26 cellular contexts compared by ENCODE assay signal in genomic region chr12:10393291-10393690, GRCh38. TPM values are rescaled to one million over a fixed set of nuclear protein-coding genes. Genes with fewer than 3 reads are reported as not detected.
DNase-seq lines count a peak whose midpoint lies in the region; ATAC-seq and TF ChIP-seq lines count a peak whose summit lies in the region.
"Had no signal": no experiment of that assay in that cellular context is flagged by ENCODE, and none has a peak within 500 bp of the region (broad histone marks: within the 10 kb centered on the region; RNA-seq: fewer than 3 reads in every experiment).

No MANE protein-coding gene starts in this region.

- POLR2A ChIA-PET in T-cell (lab: Charles Lee) = interaction anchor here (0.6 to 1.5 kb wide), 2 partner anchors 179 to 180 kb away, joined by 3 to 5 read pairs; partner anchors contain the start of gene GABARAPL1 (in 1 of the 2)

- peaks cover 20 to 50% (median 41%) of the 10 kb centered on the region in 3 donors for H3K4me1 Mint-ChIP-seq in T-cell
- H3K4me1 Mint-ChIP-seq in memory B cell = peaks cover 14% of the 10 kb centered on the region

- no peak for TF ChIP-seq CTCF in HL-60 (IDR thresholded peaks at IDR 0.05; ENCODE audit: insufficient read depth, low read length)

- peak overlapping the region; percentile 50 to 83 for H3K27ac Mint-ChIP-seq in T-cell
- peak overlapping the region; percentile 98 for H3K27ac Mint-ChIP-seq in memory B cell
- H3K27ac Mint-ChIP-seq: H9 had no signal

- H3K27me3 Mint-ChIP-seq in T-cell (peaks cover 8 to 15% of the 10 kb centered on the region in 2 donors), memory B cell (peaks cover 2% of the 10 kb centered on the region)

- ATAC-seq in T-cell (replicated peaks in 1 of 4) (no peak), memory B cell (ENCODE audit: low read depth) (no peak), HG03565 (IDR thresholded peaks at IDR 0.05; ENCODE audit: unreplicated experiment) (no peak)
- ATAC-seq: SK-N-SH treated with all-trans-retinoic acid at 6 μM for 48 hours had no signal

- H3K9me3 Mint-ChIP-seq in T-cell = no peaks in the 10 kb centered on the region
- no peaks in the 10 kb centered on the region for H3K9me3 Mint-ChIP-seq in memory B cell
- H3K9me3 Mint-ChIP-seq: H9 had no signal

- DNase-seq in NCI-H2029 (lab: John Stamatoyannopoulos, UW) = peak; percentile 27
- no peak for DNase-seq in NCI-H2029 treated with DMSO at 0.1 percent for 48 hours (lab: John Stamatoyannopoulos, UW)
- no peak for DNase-seq in HL-60 (ENCODE audit: low read depth in 1 of 2, low spot score in 1 of 2)
- no peak for DNase-seq in T-cell
- no peak for DNase-seq in memory B cell (ENCODE audit: low spot score in 2 of 2)
- DNase-seq in foreskin melanocyte = no peak
- no peak for DNase-seq in mucosa of gallbladder (ENCODE audit: low spot score)
- DNase-seq: activated CD4-positive, alpha-beta T cell treated with anti-CD3 and anti-CD28 coated beads, Interleukin-2, amount 50 U/mL, for 1 hour; activated CD8-positive, alpha-beta memory T cell treated with anti-CD3 and anti-CD28 coated beads, Interleukin-2, amount 50 U/mL, for 48 hours; adrenal gland; BE2C; brain microvascular endothelial cell; effector CD8-positive, alpha-beta T cell; H9; mesendoderm; NCI-H2171; small intestine; stimulated activated CD4-positive, alpha-beta T cell treated with anti-CD3 and anti-CD28 coated beads, Interleukin-1b, Interleukin-23, amount 100 ng/mL, for 48 hours had no signal

- no peak overlapping the region for H3K4me3 Mint-ChIP-seq in T-cell
- H3K4me3 Mint-ChIP-seq in memory B cell = no peak overlapping the region
- H3K4me3 Mint-ChIP-seq: H9 had no signal

- H3K27me3 ChIP-seq in HL-60 (ENCODE audit: insufficient read depth, poor library complexity, severe bottlenecking) = no peaks in the 10 kb centered on the region
- H3K27me3 ChIP-seq: adrenal gland, brain microvascular endothelial cell, esophagus muscularis mucosa, hepatocyte had no signal

- peaks cover 3% of the 10 kb centered on the region for H3K36me3 Mint-ChIP-seq in T-cell
- no peaks in the 10 kb centered on the region for H3K36me3 Mint-ChIP-seq in memory B cell

- CTCF ChIA-PET in T-cell (lab: Charles Lee) = interaction anchor here (0.5 to 1.0 kb wide), 3 partner anchors 16 to 581 kb away, joined by 3 to 5 read pairs (median 5); partner anchors contain the start of genes KLRC4 (in 1 of the 2) and MAGOHB (in 1 of the 2)

- peak overlapping the region; percentile 48 for H3K27ac ChIP-seq in HL-60 (replicated peaks)
- H3K27ac ChIP-seq: adrenal gland, esophagus muscularis mucosa, hepatocyte had no signal

- no peak overlapping the region for H3K4me3 ChIP-seq in HL-60 (replicated peaks; ENCODE audit: insufficient read depth, low read length)
- H3K4me3 ChIP-seq: adrenal gland, esophagus muscularis mucosa, hepatocyte had no signal

RNA-seq across cellular contexts. Expression of gene KLRK1, which starts 3.5 kb away (rescaled TPM):
- total RNA-seq in T-cell (100 to 1,000 TPM in 4 of 5 donors, 10 to 100 TPM in 1; 74.5 to 162 (median 141) TPM), mucosa of gallbladder (5.0 TPM)
- total RNA-seq: A172, H9, hepatocyte, renal cortical epithelial cell had no signal

RNA-seq across cellular contexts. Expression of gene KLRC4, which starts 16.3 kb away (rescaled TPM):
- total RNA-seq in T-cell (10 to 100 TPM in 3 of 5 donors, 1 to 10 TPM in 2; 7.1 to 27.1 (median 17.3) TPM), mucosa of gallbladder (1.1 TPM)
- total RNA-seq: A172; adrenal gland; frontal cortex; H9; hepatocyte; renal cortical epithelial cell; T-helper 2 cell treated with Interferon-gamma antibody and Interleukin-4, amounts not matched to agents 100 ng/mL and 5 ng/mL, for 36 hours had no signal

RNA-seq across cellular contexts. Expression of gene KLRC3, which starts 27.1 kb away (rescaled TPM):
- total RNA-seq in T-cell = 1 to 10 TPM; 1.3 to 9.9 (median 1.6) TPM
- total RNA-seq in mucosa of gallbladder = not detected
- total RNA-seq: A172; adrenal gland; esophagus muscularis mucosa; H9; hepatocyte; renal cortical epithelial cell; T-helper 2 cell treated with Interferon-gamma antibody and Interleukin-4, amounts not matched to agents 100 ng/mL and 5 ng/mL, for 36 hours had no signal

RNA-seq across cellular contexts. Expression of gene KLRC2, which starts 42.5 kb away (rescaled TPM):
- 1 to 10 TPM in 4 of 5 donors, under 1 TPM in 1; 0.99 to 3.8 (median 1.9) TPM for total RNA-seq in T-cell
- 0.32 TPM for total RNA-seq in mucosa of gallbladder
- total RNA-seq: A172; H9; renal cortical epithelial cell; T-helper 2 cell treated with Interferon-gamma antibody and Interleukin-4, amounts not matched to agents 100 ng/mL and 5 ng/mL, for 36 hours had no signal

RNA-seq across cellular contexts. Expression of gene KLRC1, which starts 59.9 kb away (rescaled TPM):
- total RNA-seq in T-cell (10 to 100 TPM in 1 of 5 donors, 1 to 10 TPM in 4; 1.7 to 11.2 (median 2.9) TPM), mucosa of gallbladder (0.95 TPM)
- total RNA-seq: A172; frontal cortex; H9; hepatocyte; T-helper 2 cell treated with Interferon-gamma antibody and Interleukin-4, amounts not matched to agents 100 ng/mL and 5 ng/mL, for 36 hours had no signal

Comparison
In these comparisons a context has a peak if more than half of its experiments do, and no peak if none do; other contexts are left out.
1. RNA of gene KLRK1, which starts 3.5 kb away (total RNA-seq): 74.5 to 162 TPM in T-cell; 5.0 TPM in mucosa of gallbladder (single experiment); every median in the first group is over 10 times any median in the second.